2 cellular contexts compared by ENCODE assay signal in the genomic region with DNA sequence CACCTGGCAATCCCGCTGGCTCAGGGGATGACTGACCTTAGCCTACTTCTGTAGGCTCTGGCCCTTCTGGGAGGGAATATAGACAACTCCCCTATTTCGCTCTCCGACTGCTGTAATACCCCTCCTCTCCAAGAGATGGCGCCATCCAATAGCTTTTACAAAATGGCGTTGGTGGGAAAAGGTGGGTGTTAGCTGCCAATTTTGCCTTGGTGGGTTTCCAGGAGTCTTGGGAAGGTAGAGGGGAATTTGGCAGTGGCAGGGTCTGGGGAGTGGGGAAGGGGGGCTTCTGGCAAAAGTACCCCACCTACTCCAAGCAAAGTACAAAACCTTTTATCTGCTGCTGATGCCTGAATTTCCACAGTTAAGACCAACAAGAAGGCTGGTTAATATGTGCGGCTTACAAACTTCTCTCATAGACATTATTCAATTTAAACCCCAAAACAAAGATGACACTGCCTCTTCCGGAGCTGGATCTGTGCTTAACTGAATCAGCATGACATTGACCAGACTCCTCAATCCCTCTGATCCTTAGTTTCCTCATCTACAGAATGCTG.
TF ChIP-seq lines count a peak whose summit lies in the region.

No MANE protein-coding gene starts in this region.

TF ChIP-seq in HCT116, 20 proteins besides CTCF, POLR2A, EP300 and RAD21:
- TF ChIP-seq EZH2 (IDR thresholded peaks at IDR 0.05) (no peak), YY1 (IDR thresholded peaks at IDR 0.05; ENCODE audit: extremely low read depth, insufficient replicate concordance, low read depth, low read length) (peak; percentile 79)

TF ChIP-seq in H1, 55 proteins besides CTCF, POLR2A, EP300 and RAD21:
- TF ChIP-seq EZH2 (IDR thresholded peaks at IDR 0.05; ENCODE audit: low read depth, low read length, severe bottlenecking) (no peak), TCF12 (IDR thresholded peaks at IDR 0.05; ENCODE audit: low read depth, low read length) (no peak), CREB1 (IDR thresholded peaks at IDR 0.05) (no peak), TBP (IDR thresholded peaks at IDR 0.05; ENCODE audit: low read depth, low read length) (no peak), SIX5 (IDR thresholded peaks at IDR 0.05; ENCODE audit: low read depth, low read length) (no peak), RNF2 (IDR thresholded peaks at IDR 0.05; ENCODE audit: borderline replicate concordance, low read depth, low read length, missing control alignments, poor library complexity, severe bottlenecking) (no peak), YY1 (IDR thresholded peaks at IDR 0.05; ENCODE audit: low read depth, low read length) (peak; percentile 92), GTF2F1 (IDR thresholded peaks at IDR 0.05; ENCODE audit: borderline replicate concordance, low read depth, low read length) (no peak)
